In genomic region chr17:38748329-38749221, GRCh38 we compare ENCODE assay signal across 8 cellular contexts. TPM values are rescaled to one million over a fixed set of nuclear protein-coding genes. Genes with fewer than 3 reads are reported as not detected.
DNase-seq lines count a peak whose midpoint lies in the region; ATAC-seq and TF ChIP-seq lines count a peak whose summit lies in the region.

Gene PCGF2 (minus strand): TSS chr17:38748336. CDS start chr17:38740402, 7,934 bp downstream.

- no peak for ATAC-seq in GM21786 (IDR thresholded peaks at IDR 0.05; ENCODE audit: unreplicated experiment)

- intact Hi-C loops in thyroid gland (cut with DNase I): no loop called here

- H2AK5ac ChIP-seq in mesendoderm (ENCODE audit: low read length): peak within 1 kb of the TSS; percentile 71

- H3K79me2 ChIP-seq in mesendoderm (ENCODE audit: control insufficient read depth, insufficient read depth, low read length): peaks cover 47% of the 10 kb centered on the region

- peak within 1 kb of the TSS; percentile 74 for H2BK120ac ChIP-seq in mesendoderm (ENCODE audit: low read depth, low read length)

- H3K4me3 ChIP-seq in epithelial cell of esophagus (ENCODE audit: low read length) (peak within 1 kb of the TSS; percentile 100), mesendoderm (ENCODE audit: low read length) (peak within 1 kb of the TSS; percentile 94), thyroid gland (replicated peaks in 1 of 3) (peak within 1 kb of the TSS; percentile 50 to 98 (median 86))

- H3K27ac ChIP-seq in mesendoderm (ENCODE audit: low read depth, low read length) (peak within 1 kb of the TSS; percentile 91), thyroid gland (peak within 1 kb of the TSS; percentile 77 to 93 (median 80))

- H2BK15ac ChIP-seq in mesendoderm (replicated peaks; ENCODE audit: low read depth): no peak within 1 kb of the TSS

- peak within 1 kb of the TSS; percentile 69 for H4K8ac ChIP-seq in mesendoderm (ENCODE audit: low read depth, low read length)

- H3K18ac ChIP-seq in mesendoderm (ENCODE audit: low read length): peak within 1 kb of the TSS; percentile 96

- H3K56ac ChIP-seq in mesendoderm (ENCODE audit: low read length): peak within 1 kb of the TSS; percentile 99

- peak in 1 of 2 donors; percentile 53 for TF ChIP-seq POLR2A in thyroid gland (IDR thresholded peaks at IDR 0.05)

- no peak for TF ChIP-seq CTCF in epithelial cell of esophagus (IDR thresholded peaks at IDR 0.05; ENCODE audit: insufficient read depth, low read depth, low read length, missing control alignments)
- no peak for TF ChIP-seq CTCF in thyroid gland (IDR thresholded peaks at IDR 0.05)

- peaks cover 7% of the 10 kb centered on the region for H3K79me1 ChIP-seq in mesendoderm (ENCODE audit: low read length)

- no CpG with 5 or more reads among the region's 66 CpGs for WGBS in mesendoderm (ENCODE audit: extremely low coverage, insufficient coverage, low lambda C conversion rate)
- WGBS in thyroid gland, 2 donors: 0 to 1% methylated on average over 27 of the region's 66 CpGs

- H3K36me3 ChIP-seq in mesendoderm (ENCODE audit: control insufficient read depth, insufficient read depth, low read length) (no peaks in the 10 kb centered on the region), thyroid gland (no peaks in the 10 kb centered on the region)

- peak within 1 kb of the TSS; percentile 98 for H3K4ac ChIP-seq in mesendoderm (ENCODE audit: low read depth, low read length)

- no peak within 1 kb of the TSS for H4K5ac ChIP-seq in mesendoderm (ENCODE audit: low read length)

- DNase-seq in ELF-1 (ENCODE audit: low read depth, low spot score) (peak; percentile 94), NCI-H1092 treated with DMSO at 0.1 percent for 48 hours (lab: John Stamatoyannopoulos, UW) (peak; percentile 88), SW 1271 (lab: John Stamatoyannopoulos, UW) (peak; percentile 57 to 84), epithelial cell of esophagus (ENCODE audit: low read depth) (peak; percentile 83), mesendoderm (peak; percentile 98), thyroid gland (peak; percentile 96 to 99)
- DNase-seq in activated naive CD4-positive, alpha-beta T cell treated with anti-CD3 and anti-CD28 coated beads, Interleukin-2, amount 50 U/mL, for 16 hours: no peak

- peak within 1 kb of the TSS; percentile 98 for H3K9ac ChIP-seq in mesendoderm (ENCODE audit: low read length)

- H3K4me1 ChIP-seq in mesendoderm (ENCODE audit: control insufficient read depth, low read depth, low read length) (peaks cover 22% of the 10 kb centered on the region), thyroid gland (peaks cover 45 to 48% of the 10 kb centered on the region in 2 donors)

- H3K9me3 ChIP-seq in thyroid gland: no peaks in the 10 kb centered on the region

- H3K4me2 ChIP-seq in mesendoderm (ENCODE audit: low read length): peak within 1 kb of the TSS; percentile 95

- H3K23ac ChIP-seq in mesendoderm (ENCODE audit: low read length): peak within 1 kb of the TSS; percentile 95

- H2BK5ac ChIP-seq in mesendoderm (ENCODE audit: low read length): peak within 1 kb of the TSS; percentile 97

- H3K27me3 ChIP-seq in mesendoderm (ENCODE audit: insufficient read depth, low read length, poor library complexity) (no peaks in the 10 kb centered on the region), thyroid gland (no peaks in the 10 kb centered on the region)

RNA-seq across cellular contexts. Expression of gene PCGF2, which starts in this region (rescaled TPM):
- 56.1 TPM for polyA plus RNA-seq in mesendoderm (2013, experiment 1 of 2)
- 55.8 TPM for polyA plus RNA-seq in mesendoderm (2013, experiment 2 of 2)
- 10 to 100 TPM in 2 of 4 donors, 1 to 10 TPM in 2; 8.5 to 13.5 (median 10.9) TPM for total RNA-seq in thyroid gland
